In genomic region chr1:8742022-8742924, GRCh38 we compare ENCODE assay signal across 32 cellular contexts.
A peak's percentile ranks its signal among the peaks of the same experiment; 100 is the strongest.
DNase-seq lines count a peak whose midpoint lies in the region; ATAC-seq and TF ChIP-seq lines count a peak whose summit lies in the region.
"Had no signal": no experiment of that assay in that cellular context is flagged by ENCODE, and none has a peak within 500 bp of the region (broad histone marks: within the 10 kb centered on the region; RNA-seq: fewer than 3 reads in every experiment).

No MANE protein-coding gene starts in this region.

- H3K27ac ChIP-seq in body of pancreas, result no peak overlapping the region
- H3K27ac ChIP-seq in trophoblast cell (ENCODE audit: low read depth, low read length), result no peak overlapping the region
- H3K27ac ChIP-seq: foreskin keratinocyte, neutrophil had no signal

- peaks cover 13% of the 10 kb centered on the region for H3K9me3 Mint-ChIP-seq in MCF 10A (ENCODE audit: unreplicated experiment)

- CTCF ChIA-PET in MCF 10A (lab: Yijun Ruan, JAX), result interaction anchor here (0.8 to 2.2 kb wide), 2 partner anchors 8 to 16 kb away, joined by 3 to 10 read pairs; no protein-coding TSS in a partner anchor

- in situ Hi-C loops in T47D (cut with HindIII; ENCODE audit: low pct_unique_long_range_greater_than_20kb, low sequenced_read_pairs), result no loop called here

- no peak overlapping the region for H4K8ac ChIP-seq in trophoblast cell (ENCODE audit: low read depth, low read length)

- H3K27me3 ChIP-seq in body of pancreas (no peaks in the 10 kb centered on the region), trophoblast cell (ENCODE audit: insufficient read depth, low read length) (no peaks in the 10 kb centered on the region)
- H3K27me3 ChIP-seq: foreskin keratinocyte, neutrophil, tibial nerve had no signal

- H3K4ac ChIP-seq in trophoblast cell (ENCODE audit: low read depth, low read length), result no peak overlapping the region

- no peaks in the 10 kb centered on the region for H3K9me3 ChIP-seq in body of pancreas
- H3K9me3 ChIP-seq in mucosa of descending colon, result peaks cover 3% of the 10 kb centered on the region
- H3K9me3 ChIP-seq in trophoblast cell (ENCODE audit: insufficient read depth, low read depth, low read length), result peaks cover 1% of the 10 kb centered on the region

- no peaks in the 10 kb centered on the region for H3K27me3 Mint-ChIP-seq in MCF 10A (ENCODE audit: insufficient read depth, unreplicated experiment)
- H3K27me3 Mint-ChIP-seq: activated CD4-positive, alpha-beta T cell treated with anti-CD3 and anti-CD28 coated beads, Interleukin-2, amount 10 ng/mL, durations not matched to agents 24 days and 14 days; activated naive CD8-positive, alpha-beta T cell treated with anti-CD3 and anti-CD28 coated beads, Interleukin-2, amount 10 ng/mL, durations not matched to agents 7 days and 5 days; activated T-helper 17 cell treated with anti-CD3 and anti-CD28 coated beads, Interleukin-2, amount 50 U/mL, for 72 hours had no signal

- H3K9ac ChIP-seq in trophoblast cell (ENCODE audit: low read length), result no peak overlapping the region

- no TSS peak for BruUV-seq in MCF 10A (replicated peaks; lab: Mats Ljungman, UMichigan)

- WGBS in body of pancreas, 2 donors, result 73 to 82% methylated on average over 6 of the region's 6 CpGs
- WGBS in trophoblast cell (ENCODE audit: extremely low coverage, insufficient coverage, insufficient read length), result no CpG with 5 or more reads among the region's 6 CpGs

- DNase-seq in T47D (ENCODE audit: low read depth in 1 of 2, low spot score in 1 of 2) (peak; percentile 2 to 78), MCF 10A (ENCODE audit: unreplicated experiment) (no peak), body of pancreas (no peak), mucosa of descending colon (no peak), CD1c-positive myeloid dendritic cell (ENCODE audit: extremely low spot score) (no peak), trophoblast cell (no peak)
- DNase-seq: ACHN; activated CD4-positive, alpha-beta T cell treated with anti-CD3 and anti-CD28 coated beads, Interleukin-2, amount 10 ng/mL, durations not matched to agents 24 days and 14 days; activated CD8-positive, alpha-beta memory T cell treated with anti-CD3 and anti-CD28 coated beads, Interleukin-2, amount 50 U/mL, for 4 hours; activated naive CD8-positive, alpha-beta T cell treated with anti-CD3 and anti-CD28 coated beads, Interleukin-2, amount 10 ng/mL, durations not matched to agents 7 days and 5 days; effector CD4-positive, alpha-beta T cell; erythroblast; foreskin keratinocyte; hippocampal formation; Kasumi-1; NCI-H1092 treated with DMSO at 0.1 percent for 48 hours; NCI-H2081; NCI-H446 treated with DMSO at 0.1 percent for 48 hours; NK-92 treated with Interleukin-12 subunit alpha and Interleukin-12 subunit beta, amount 100 ng/mL, for 24 hours; retina; RPMI8226; stimulated activated CD4-positive, alpha-beta T cell treated with anti-CD3 and anti-CD28 coated beads, Interleukin-12 subunit alpha, Interleukin-12 subunit beta, amount 100 ng/mL, for 4 hours; stimulated activated CD4-positive, alpha-beta T cell treated with anti-CD3 and anti-CD28 coated beads, Interleukin-4, amount 100 ng/mL, for 4 hours; stimulated activated naive CD8-positive, alpha-beta T cell treated with anti-CD3 and anti-CD28 coated beads, Interleukin-15, Interleukin-2, amounts not matched to agents 100 U/mL and 50 U/mL, for 24 hours had no signal

- no peak overlapping the region for H3K23ac ChIP-seq in trophoblast cell (ENCODE audit: low read length)

- no peak overlapping the region for H4K91ac ChIP-seq in trophoblast cell (ENCODE audit: low read depth, low read length)

- H3K4me3 Mint-ChIP-seq in MCF 10A (ENCODE audit: unreplicated experiment), result no peak overlapping the region
- H3K4me3 Mint-ChIP-seq: activated CD4-positive, alpha-beta T cell treated with anti-CD3 and anti-CD28 coated beads, Interleukin-2, amount 10 ng/mL, durations not matched to agents 24 days and 14 days; activated naive CD8-positive, alpha-beta T cell treated with anti-CD3 and anti-CD28 coated beads, Interleukin-2, amount 10 ng/mL, durations not matched to agents 7 days and 5 days; activated T-helper 17 cell treated with anti-CD3 and anti-CD28 coated beads, Interleukin-2, amount 50 U/mL, for 72 hours; CD14-positive monocyte; T-helper 1 cell treated with Interleukin-12 subunit alpha and Interleukin-12 subunit beta and Interleukin-4 antibody, amounts not matched to agents 30 μg/mL and 1 μg/mL, for 36 hours had no signal

- ATAC-seq in body of pancreas (peak; percentile 59), mucosa of descending colon (peak; percentile 89), GM21737 (IDR thresholded peaks at IDR 0.05; ENCODE audit: unreplicated experiment) (no peak), HG03439 (IDR thresholded peaks at IDR 0.05; ENCODE audit: unreplicated experiment) (no peak)
- ATAC-seq: activated T-helper 17 cell treated with anti-CD3 and anti-CD28 coated beads, Interleukin-2, amount 50 U/mL, for 72 hours; foreskin keratinocyte; stimulated activated naive CD8-positive, alpha-beta T cell treated with anti-CD3 and anti-CD28 coated beads, Interleukin-15, Interleukin-2, amounts not matched to agents 100 U/mL and 50 U/mL, for 24 hours had no signal

- no peak overlapping the region for H2AK5ac ChIP-seq in trophoblast cell (ENCODE audit: low read length)

- no peak overlapping the region for H2BK5ac ChIP-seq in trophoblast cell (ENCODE audit: low read depth, low read length, poor library complexity)

- intact Hi-C loops in MCF 10A (cut with micrococcal nuclease) (no loop called here), body of pancreas (cut with DNase I) (no loop called here), mucosa of descending colon (cut with DNase I, micrococcal nuclease) (no loop called here)

- TF ChIP-seq CTCF in MCF 10A (IDR thresholded peaks at IDR 0.05; ENCODE audit: unreplicated experiment), result no peak
- no peak for TF ChIP-seq CTCF in body of pancreas (IDR thresholded peaks at IDR 0.05)
- no peak for TF ChIP-seq CTCF in mucosa of descending colon (IDR thresholded peaks at IDR 0.05)

- no peak overlapping the region for H2BK120ac ChIP-seq in trophoblast cell (ENCODE audit: insufficient read depth, low read length, poor library complexity)

- no peak overlapping the region for H3K4me3 ChIP-seq in body of pancreas
- no peak overlapping the region for H3K4me3 ChIP-seq in mucosa of descending colon
- H3K4me3 ChIP-seq in trophoblast cell (ENCODE audit: low read depth, low read length), result no peak overlapping the region
- H3K4me3 ChIP-seq: HAP-1, tibial nerve had no signal

- H3K79me2 ChIP-seq in trophoblast cell (ENCODE audit: control insufficient read depth, insufficient read depth, low read length, poor library complexity), result peaks cover 1% of the 10 kb centered on the region

- H2AFZ ChIP-seq in trophoblast cell (ENCODE audit: insufficient read depth, low read length, poor library complexity), result no peak overlapping the region

- H3K4me2 ChIP-seq in trophoblast cell (ENCODE audit: low read length), result no peak overlapping the region

- H4K12ac ChIP-seq in trophoblast cell (ENCODE audit: low read depth, low read length), result no peak overlapping the region

- H3K27ac Mint-ChIP-seq in MCF 10A (ENCODE audit: low read depth, unreplicated experiment), result no peak overlapping the region
- H3K27ac Mint-ChIP-seq: activated CD4-positive, alpha-beta T cell treated with anti-CD3 and anti-CD28 coated beads, Interleukin-2, amount 10 ng/mL, durations not matched to agents 24 days and 14 days; activated naive CD8-positive, alpha-beta T cell treated with anti-CD3 and anti-CD28 coated beads, Interleukin-2, amount 10 ng/mL, durations not matched to agents 7 days and 5 days; activated T-helper 17 cell treated with anti-CD3 and anti-CD28 coated beads, Interleukin-2, amount 50 U/mL, for 72 hours; CD14-positive monocyte; T-helper 1 cell treated with Interleukin-12 subunit alpha and Interleukin-12 subunit beta and Interleukin-4 antibody, amounts not matched to agents 30 μg/mL and 1 μg/mL, for 36 hours had no signal

- peaks cover 16% of the 10 kb centered on the region for H3K4me1 Mint-ChIP-seq in MCF 10A (ENCODE audit: insufficient read depth, unreplicated experiment)
- H3K4me1 Mint-ChIP-seq: activated naive CD8-positive, alpha-beta T cell treated with anti-CD3 and anti-CD28 coated beads, Interleukin-2, amount 10 ng/mL, durations not matched to agents 7 days and 5 days had no signal

- H3K14ac ChIP-seq in trophoblast cell (ENCODE audit: low read length), result no peak overlapping the region

- no peaks in the 10 kb centered on the region for H3K79me1 ChIP-seq in trophoblast cell (ENCODE audit: low read length)

- H2BK12ac ChIP-seq in trophoblast cell (ENCODE audit: low read length), result no peak overlapping the region

- POLR2A ChIA-PET in MCF 10A (lab: Yijun Ruan, JAX), result interaction anchor here (0.5 to 1.7 kb wide), 6 partner anchors 9 to 361 kb away, joined by 3 to 5 read pairs (median 4); no protein-coding TSS in a partner anchor

- H3K36me3 ChIP-seq in body of pancreas (replicated peaks in 1 of 2; ENCODE audit: insufficient read depth in 1 of 2, low read depth in 2 of 2) (no peaks in the 10 kb centered on the region), mucosa of descending colon (ENCODE audit: low read depth) (no peaks in the 10 kb centered on the region), trophoblast cell (ENCODE audit: control insufficient read depth in 1 of 2, insufficient read depth in 2 of 2, low read length in 2 of 2) (no peaks in the 10 kb centered on the region)
- H3K36me3 ChIP-seq: HAP-1, neutrophil had no signal

- H3K36me3 Mint-ChIP-seq in MCF 10A (ENCODE audit: insufficient read depth, unreplicated experiment), result peaks cover 7% of the 10 kb centered on the region

- TF ChIP-seq POLR2A in body of pancreas (IDR thresholded peaks at IDR 0.05), result no peak

- peaks cover 18% of the 10 kb centered on the region for H3K4me1 ChIP-seq in body of pancreas
- H3K4me1 ChIP-seq in mucosa of descending colon (ENCODE audit: low read depth), result peaks cover 4% of the 10 kb centered on the region
- peaks cover 0 to 2% of the 10 kb centered on the region in 2 experiments for H3K4me1 ChIP-seq in trophoblast cell (ENCODE audit: control insufficient read depth in 1 of 2, insufficient read depth in 2 of 2, low read length in 2 of 2)

- no peak overlapping the region for H3K18ac ChIP-seq in trophoblast cell (ENCODE audit: low read length)

Comparison
In these comparisons a context has a peak if more than half of its experiments do, and no peak if none do; other contexts are left out.
1. DNase-seq: peak in T47D (2 of 2); none in MCF 10A (single experiment), body of pancreas (0 of 4), mucosa of descending colon (0 of 3), CD1c-positive myeloid dendritic cell (single experiment) and trophoblast cell (0 of 2).
2. ATAC-seq: peak in body of pancreas (single experiment) and mucosa of descending colon (single experiment); none in GM21737 (single experiment) and HG03439 (single experiment).